2 cellular contexts compared by ENCODE assay signal in genomic region chr12:106248849-106249371, GRCh38.
TF ChIP-seq lines count a peak whose summit lies in the region.

No MANE protein-coding gene starts in this region.

TF ChIP-seq in SK-N-SH treated with all-trans-retinoic acid at 6 μM for 48 hours, 23 proteins besides CTCF, POLR2A, EP300 and RAD21 (continued from another document):
- TF ChIP-seq PATZ1 (CRISPR knock-in tag; IDR thresholded peaks at IDR 0.05; ENCODE audit: borderline replicate concordance) = no peak

TF ChIP-seq in HepG2, 621 proteins besides CTCF, POLR2A, EP300 and RAD21 (continued from another document and continues in another):
- TF ChIP-seq, protein P1, sequence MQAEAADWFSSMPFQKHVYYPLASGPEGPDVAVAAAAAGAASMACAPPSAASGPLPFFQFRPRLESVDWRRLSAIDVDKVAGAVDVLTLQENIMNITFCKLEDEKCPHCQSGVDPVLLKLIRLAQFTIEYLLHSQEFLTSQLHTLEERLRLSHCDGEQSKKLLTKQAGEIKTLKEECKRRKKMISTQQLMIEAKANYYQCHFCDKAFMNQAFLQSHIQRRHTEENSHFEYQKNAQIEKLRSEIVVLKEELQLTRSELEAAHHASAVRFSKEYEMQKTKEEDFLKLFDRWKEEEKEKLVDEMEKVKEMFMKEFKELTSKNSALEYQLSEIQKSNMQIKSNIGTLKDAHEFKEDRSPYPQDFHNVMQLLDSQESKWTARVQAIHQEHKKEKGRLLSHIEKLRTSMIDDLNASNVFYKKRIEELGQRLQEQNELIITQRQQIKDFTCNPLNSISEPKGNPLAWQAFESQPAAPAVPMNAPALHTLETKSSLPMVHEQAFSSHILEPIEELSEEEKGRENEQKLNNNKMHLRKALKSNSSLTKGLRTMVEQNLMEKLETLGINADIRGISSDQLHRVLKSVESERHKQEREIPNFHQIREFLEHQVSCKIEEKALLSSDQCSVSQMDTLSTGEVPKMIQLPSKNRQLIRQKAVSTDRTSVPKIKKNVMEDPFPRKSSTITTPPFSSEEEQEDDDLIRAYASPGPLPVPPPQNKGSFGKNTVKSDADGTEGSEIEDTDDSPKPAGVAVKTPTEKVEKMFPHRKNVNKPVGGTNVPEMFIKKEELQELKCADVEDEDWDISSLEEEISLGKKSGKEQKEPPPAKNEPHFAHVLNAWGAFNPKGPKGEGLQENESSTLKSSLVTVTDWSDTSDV (CRISPR knock-in tag; IDR thresholded peaks at IDR 0.05) = no peak
- 0 out of 2 replicates have a peak, but pooled peaks have one; percentile 38 for TF ChIP-seq YEATS4 (CRISPR knock-in tag; IDR thresholded peaks at IDR 0.05; ENCODE audit: borderline replicate concordance)
- peak; percentile 42; the same call in 1 of the 2 replicates for TF ChIP-seq FOXC1 (CRISPR knock-in tag; IDR thresholded peaks at IDR 0.05; ENCODE audit: borderline replicate concordance)
- TF ChIP-seq CENPT (CRISPR knock-in tag; IDR thresholded peaks at IDR 0.05; ENCODE audit: low read depth) = no peak
- TF ChIP-seq ZNF460 (CRISPR knock-in tag; IDR thresholded peaks at IDR 0.05; ENCODE audit: borderline replicate concordance) = no peak
- TF ChIP-seq, protein P2, sequence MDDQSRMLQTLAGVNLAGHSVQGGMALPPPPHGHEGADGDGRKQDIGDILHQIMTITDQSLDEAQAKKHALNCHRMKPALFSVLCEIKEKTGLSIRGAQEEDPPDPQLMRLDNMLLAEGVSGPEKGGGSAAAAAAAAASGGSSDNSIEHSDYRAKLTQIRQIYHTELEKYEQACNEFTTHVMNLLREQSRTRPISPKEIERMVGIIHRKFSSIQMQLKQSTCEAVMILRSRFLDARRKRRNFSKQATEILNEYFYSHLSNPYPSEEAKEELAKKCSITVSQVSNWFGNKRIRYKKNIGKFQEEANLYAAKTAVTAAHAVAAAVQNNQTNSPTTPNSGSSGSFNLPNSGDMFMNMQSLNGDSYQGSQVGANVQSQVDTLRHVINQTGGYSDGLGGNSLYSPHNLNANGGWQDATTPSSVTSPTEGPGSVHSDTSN (CRISPR knock-in tag; IDR thresholded peaks at IDR 0.05; ENCODE audit: borderline replicate concordance) = no peak
- no peak for TF ChIP-seq MAFK (conservative IDR thresholded peaks at IDR 0.05 in 1 of 2, IDR thresholded peaks at IDR 0.05 in 1 of 2; ENCODE audit: low read length in 2 of 2)
- no peak for TF ChIP-seq ZNF614 (CRISPR knock-in tag; IDR thresholded peaks at IDR 0.05; ENCODE audit: borderline replicate concordance)
- no peak for TF ChIP-seq MLLT10 (CRISPR knock-in tag; IDR thresholded peaks at IDR 0.05)
- TF ChIP-seq TARDBP (CRISPR knock-in tag; IDR thresholded peaks at IDR 0.05) = no peak
- no peak for TF ChIP-seq ZBED4 (CRISPR knock-in tag; IDR thresholded peaks at IDR 0.05; ENCODE audit: borderline replicate concordance)
- TF ChIP-seq MIER2 (CRISPR knock-in tag; IDR thresholded peaks at IDR 0.05) = no peak
- no peak for TF ChIP-seq TBL1XR1 (IDR thresholded peaks at IDR 0.05; ENCODE audit: borderline replicate concordance, low read length, partially characterized antibody)
- 0 out of 2 replicates have a peak, but pooled peaks have one; percentile 25 for TF ChIP-seq ZNF766 (CRISPR knock-in tag; IDR thresholded peaks at IDR 0.05; ENCODE audit: borderline replicate concordance)
- no peak for TF ChIP-seq PCBP2 (optimal IDR thresholded peaks at IDR 0.05; ENCODE audit: low read depth, low read length, poor library complexity, severe bottlenecking)
- TF ChIP-seq, protein P3, sequence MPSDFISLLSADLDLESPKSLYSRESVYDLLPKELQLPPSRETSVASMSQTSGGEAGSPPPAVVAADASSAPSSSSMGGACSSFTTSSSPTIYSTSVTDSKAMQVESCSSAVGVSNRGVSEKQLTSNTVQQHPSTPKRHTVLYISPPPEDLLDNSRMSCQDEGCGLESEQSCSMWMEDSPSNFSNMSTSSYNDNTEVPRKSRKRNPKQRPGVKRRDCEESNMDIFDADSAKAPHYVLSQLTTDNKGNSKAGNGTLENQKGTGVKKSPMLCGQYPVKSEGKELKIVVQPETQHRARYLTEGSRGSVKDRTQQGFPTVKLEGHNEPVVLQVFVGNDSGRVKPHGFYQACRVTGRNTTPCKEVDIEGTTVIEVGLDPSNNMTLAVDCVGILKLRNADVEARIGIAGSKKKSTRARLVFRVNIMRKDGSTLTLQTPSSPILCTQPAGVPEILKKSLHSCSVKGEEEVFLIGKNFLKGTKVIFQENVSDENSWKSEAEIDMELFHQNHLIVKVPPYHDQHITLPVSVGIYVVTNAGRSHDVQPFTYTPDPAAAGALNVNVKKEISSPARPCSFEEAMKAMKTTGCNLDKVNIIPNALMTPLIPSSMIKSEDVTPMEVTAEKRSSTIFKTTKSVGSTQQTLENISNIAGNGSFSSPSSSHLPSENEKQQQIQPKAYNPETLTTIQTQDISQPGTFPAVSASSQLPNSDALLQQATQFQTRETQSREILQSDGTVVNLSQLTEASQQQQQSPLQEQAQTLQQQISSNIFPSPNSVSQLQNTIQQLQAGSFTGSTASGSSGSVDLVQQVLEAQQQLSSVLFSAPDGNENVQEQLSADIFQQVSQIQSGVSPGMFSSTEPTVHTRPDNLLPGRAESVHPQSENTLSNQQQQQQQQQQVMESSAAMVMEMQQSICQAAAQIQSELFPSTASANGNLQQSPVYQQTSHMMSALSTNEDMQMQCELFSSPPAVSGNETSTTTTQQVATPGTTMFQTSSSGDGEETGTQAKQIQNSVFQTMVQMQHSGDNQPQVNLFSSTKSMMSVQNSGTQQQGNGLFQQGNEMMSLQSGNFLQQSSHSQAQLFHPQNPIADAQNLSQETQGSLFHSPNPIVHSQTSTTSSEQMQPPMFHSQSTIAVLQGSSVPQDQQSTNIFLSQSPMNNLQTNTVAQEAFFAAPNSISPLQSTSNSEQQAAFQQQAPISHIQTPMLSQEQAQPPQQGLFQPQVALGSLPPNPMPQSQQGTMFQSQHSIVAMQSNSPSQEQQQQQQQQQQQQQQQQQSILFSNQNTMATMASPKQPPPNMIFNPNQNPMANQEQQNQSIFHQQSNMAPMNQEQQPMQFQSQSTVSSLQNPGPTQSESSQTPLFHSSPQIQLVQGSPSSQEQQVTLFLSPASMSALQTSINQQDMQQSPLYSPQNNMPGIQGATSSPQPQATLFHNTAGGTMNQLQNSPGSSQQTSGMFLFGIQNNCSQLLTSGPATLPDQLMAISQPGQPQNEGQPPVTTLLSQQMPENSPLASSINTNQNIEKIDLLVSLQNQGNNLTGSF (CRISPR knock-in tag; IDR thresholded peaks at IDR 0.05) = no peak
- no peak for TF ChIP-seq CHD4 (IDR thresholded peaks at IDR 0.05; ENCODE audit: borderline replicate concordance, low read length)
- TF ChIP-seq ZKSCAN8 (CRISPR knock-in tag; IDR thresholded peaks at IDR 0.05; ENCODE audit: borderline replicate concordance) = no peak
- 0 out of 2 replicates have a peak, but pooled peaks have one; percentile 16 for TF ChIP-seq ZNF501 (CRISPR knock-in tag; IDR thresholded peaks at IDR 0.05)
- TF ChIP-seq, protein P4, sequence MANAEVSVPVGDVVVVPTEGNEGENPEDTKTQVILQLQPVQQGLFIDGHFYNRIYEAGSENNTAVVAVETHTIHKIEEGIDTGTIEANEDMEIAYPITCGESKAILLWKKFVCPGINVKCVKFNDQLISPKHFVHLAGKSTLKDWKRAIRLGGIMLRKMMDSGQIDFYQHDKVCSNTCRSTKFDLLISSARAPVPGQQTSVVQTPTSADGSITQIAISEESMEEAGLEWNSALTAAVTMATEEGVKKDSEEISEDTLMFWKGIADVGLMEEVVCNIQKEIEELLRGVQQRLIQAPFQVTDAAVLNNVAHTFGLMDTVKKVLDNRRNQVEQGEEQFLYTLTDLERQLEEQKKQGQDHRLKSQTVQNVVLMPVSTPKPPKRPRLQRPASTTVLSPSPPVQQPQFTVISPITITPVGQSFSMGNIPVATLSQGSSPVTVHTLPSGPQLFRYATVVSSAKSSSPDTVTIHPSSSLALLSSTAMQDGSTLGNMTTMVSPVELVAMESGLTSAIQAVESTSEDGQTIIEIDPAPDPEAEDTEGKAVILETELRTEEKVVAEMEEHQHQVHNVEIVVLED (CRISPR knock-in tag; IDR thresholded peaks at IDR 0.05; ENCODE audit: borderline replicate concordance) = no peak
- TF ChIP-seq SP2 (CRISPR knock-in tag; IDR thresholded peaks at IDR 0.05) = no peak
- no peak for TF ChIP-seq SNAPC4 (CRISPR knock-in tag; IDR thresholded peaks at IDR 0.05)
- TF ChIP-seq BRCA1 (CRISPR knock-in tag; IDR thresholded peaks at IDR 0.05) = 0 out of 2 replicates have a peak, but pooled peaks have one; percentile 12
- TF ChIP-seq ZBTB3 (CRISPR knock-in tag; IDR thresholded peaks at IDR 0.05; ENCODE audit: borderline replicate concordance, low read depth) = no peak
- no peak for TF ChIP-seq GLI4 (CRISPR knock-in tag; IDR thresholded peaks at IDR 0.05; ENCODE audit: borderline replicate concordance)
- TF ChIP-seq SOX5 (CRISPR knock-in tag; IDR thresholded peaks at IDR 0.05; ENCODE audit: borderline replicate concordance) = no peak
- TF ChIP-seq, protein P5, sequence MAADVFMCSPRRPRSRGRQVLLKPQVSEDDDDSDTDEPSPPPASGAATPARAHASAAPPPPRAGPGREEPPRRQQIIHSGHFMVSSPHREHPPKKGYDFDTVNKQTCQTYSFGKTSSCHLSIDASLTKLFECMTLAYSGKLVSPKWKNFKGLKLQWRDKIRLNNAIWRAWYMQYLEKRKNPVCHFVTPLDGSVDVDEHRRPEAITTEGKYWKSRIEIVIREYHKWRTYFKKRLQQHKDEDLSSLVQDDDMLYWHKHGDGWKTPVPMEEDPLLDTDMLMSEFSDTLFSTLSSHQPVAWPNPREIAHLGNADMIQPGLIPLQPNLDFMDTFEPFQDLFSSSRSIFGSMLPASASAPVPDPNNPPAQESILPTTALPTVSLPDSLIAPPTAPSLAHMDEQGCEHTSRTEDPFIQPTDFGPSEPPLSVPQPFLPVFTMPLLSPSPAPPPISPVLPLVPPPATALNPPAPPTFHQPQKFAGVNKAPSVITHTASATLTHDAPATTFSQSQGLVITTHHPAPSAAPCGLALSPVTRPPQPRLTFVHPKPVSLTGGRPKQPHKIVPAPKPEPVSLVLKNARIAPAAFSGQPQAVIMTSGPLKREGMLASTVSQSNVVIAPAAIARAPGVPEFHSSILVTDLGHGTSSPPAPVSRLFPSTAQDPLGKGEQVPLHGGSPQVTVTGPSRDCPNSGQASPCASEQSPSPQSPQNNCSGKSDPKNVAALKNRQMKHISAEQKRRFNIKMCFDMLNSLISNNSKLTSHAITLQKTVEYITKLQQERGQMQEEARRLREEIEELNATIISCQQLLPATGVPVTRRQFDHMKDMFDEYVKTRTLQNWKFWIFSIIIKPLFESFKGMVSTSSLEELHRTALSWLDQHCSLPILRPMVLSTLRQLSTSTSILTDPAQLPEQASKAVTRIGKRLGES (CRISPR knock-in tag; IDR thresholded peaks at IDR 0.05; ENCODE audit: borderline replicate concordance) = no peak
- TF ChIP-seq ZNF660 (CRISPR knock-in tag; IDR thresholded peaks at IDR 0.05; ENCODE audit: borderline replicate concordance, low read depth) = no peak
- no peak for TF ChIP-seq ZNF430 (CRISPR knock-in tag; IDR thresholded peaks at IDR 0.05)
- peak; percentile 51; the same call in 1 of the 2 replicates for TF ChIP-seq ZNF629 (CRISPR knock-in tag; conservative IDR thresholded peaks at IDR 0.05)
- no peak for TF ChIP-seq MYC (CRISPR knock-in tag; IDR thresholded peaks at IDR 0.05; ENCODE audit: borderline replicate concordance)
